In the genomic region with DNA sequence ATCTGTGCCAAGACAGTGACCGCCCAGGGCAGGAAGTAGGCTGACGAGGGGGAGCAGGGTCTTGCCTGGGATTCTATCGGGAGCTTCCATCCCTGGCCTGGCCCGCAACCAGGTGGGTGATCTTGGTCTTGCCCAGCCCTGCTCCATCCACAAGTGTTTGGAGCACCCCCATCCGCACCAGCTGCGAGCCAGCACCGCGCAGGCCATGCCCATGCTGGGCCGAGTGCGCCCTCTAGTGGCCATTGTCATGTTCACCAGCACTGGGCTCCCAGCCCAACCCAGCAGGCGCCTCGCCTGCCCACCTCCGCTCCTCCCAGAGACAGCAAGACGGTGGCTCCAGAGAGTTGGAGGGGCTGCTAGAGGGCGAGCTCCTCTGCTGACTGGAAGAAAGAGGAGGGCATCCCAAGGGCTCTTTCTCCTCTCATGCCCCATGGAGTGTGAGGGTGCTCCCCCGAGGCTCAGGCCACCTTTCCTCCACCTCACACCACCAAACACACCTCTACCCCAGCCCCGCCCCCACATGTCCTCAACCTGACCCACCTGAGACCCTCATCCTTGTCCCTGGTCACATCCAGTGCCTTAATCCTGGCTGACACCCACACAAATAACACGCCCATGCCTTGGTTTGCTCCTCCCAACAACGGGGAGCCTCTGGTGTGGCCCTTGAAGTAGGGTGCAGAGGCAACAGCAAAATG, we compare ENCODE assay signal across 8 cellular contexts. TPM values are rescaled to one million over a fixed set of nuclear protein-coding genes. Genes with fewer than 3 reads are reported as not detected.
DNase-seq lines count a peak whose midpoint lies in the region; ATAC-seq and TF ChIP-seq lines count a peak whose summit lies in the region.

No MANE protein-coding gene starts in this region.

- 0 out of 2 replicates have a peak overlapping the region, but pooled peaks have one; percentile 7 for H3K27ac ChIP-seq in Panc1 (ENCODE audit: low read length)
- H3K27ac ChIP-seq in neural cell (ENCODE audit: low read length): no peak overlapping the region
- no peak overlapping the region for H3K27ac ChIP-seq in stomach

- peak; percentile 89 for ATAC-seq in GM21423 (IDR thresholded peaks at IDR 0.05; ENCODE audit: unreplicated experiment)
- peak; percentile 96 for ATAC-seq in Panc1
- ATAC-seq in activated T-cell treated with anti-CD3 and anti-CD28 coated beads, Interleukin-2, amount 50 U/mL, for 72 hours (replicated peaks in 1 of 2): peak; percentile 98 to 99

- no peaks in the 10 kb centered on the region for H4K20me1 ChIP-seq in neural cell (ENCODE audit: insufficient read depth)

- H3K4me1 ChIP-seq in Panc1 (ENCODE audit: control insufficient read depth, insufficient read depth, low read length) (no peaks in the 10 kb centered on the region), stomach (peaks cover 0 to 7% (median 3%) of the 10 kb centered on the region in 4 donors)

- H3F3A ChIP-seq in neural cell (ENCODE audit: insufficient read depth, low read length, poor library complexity, severe bottlenecking): no peaks in the 10 kb centered on the region

- DNase-seq in DMS114 treated with DMSO at 0.1 percent for 48 hours (lab: John Stamatoyannopoulos, UW; ENCODE audit: unreplicated experiment): peak; percentile 11
- peak; percentile 92 for DNase-seq in HuH-7.5 (ENCODE audit: low spot score)
- peak; percentile 12 for DNase-seq in Panc1 (ENCODE audit: low read depth, low spot score)
- peak; percentile 84 to 86 for DNase-seq in activated T-cell treated with anti-CD3 and anti-CD28 coated beads, Interleukin-2, amount 50 U/mL, for 72 hours
- DNase-seq in fibroblast of peridontal ligament (ENCODE audit: extremely low read depth): peak; percentile 63
- DNase-seq in stomach: peak; percentile 86

- no peaks in the 10 kb centered on the region for H3K9me3 Mint-ChIP-seq in activated T-cell treated with anti-CD3 and anti-CD28 coated beads, Interleukin-2, amount 50 U/mL, for 72 hours

- H3K4me3 ChIP-seq in Panc1 (ENCODE audit: low read depth in 2 of 2, low read length in 2 of 2) (peak overlapping the region in 1 of 2 experiments; percentile 17; a peak in 2 of 4 replicates), neural cell (ENCODE audit: low read length) (no peak overlapping the region), stomach (no peak overlapping the region)

- TF ChIP-seq EP300 in neural cell (conservative IDR thresholded peaks at IDR 0.05; ENCODE audit: poor library complexity, severe bottlenecking): no peak
- no peak for TF ChIP-seq EP300 in stomach (IDR thresholded peaks at IDR 0.05)

- intact Hi-C loops in Panc1 (cut with micrococcal nuclease; ENCODE audit: unreplicated experiment) (loop anchor here (1.0 to 5.0 kb wide), 2 partner anchors 46 to 475 kb away; no protein-coding TSS in a partner anchor), stomach (cut with DNase I; ENCODE audit: low total_unique reads) (no loop called here)

- H3K9me3 ChIP-seq in Panc1 (ENCODE audit: control insufficient read depth, insufficient read depth, low read depth, low read length): no peaks in the 10 kb centered on the region
- no peaks in the 10 kb centered on the region for H3K9me3 ChIP-seq in neural cell (ENCODE audit: low read length)
- no peaks in the 10 kb centered on the region for H3K9me3 ChIP-seq in stomach

- H3K4me1 Mint-ChIP-seq in activated T-cell treated with anti-CD3 and anti-CD28 coated beads, Interleukin-2, amount 50 U/mL, for 72 hours (ENCODE audit: low read depth): peaks cover 8% of the 10 kb centered on the region

- H3K36me3 Mint-ChIP-seq in activated T-cell treated with anti-CD3 and anti-CD28 coated beads, Interleukin-2, amount 50 U/mL, for 72 hours (ENCODE audit: insufficient read depth in 2 of 2): no peaks in the 10 kb centered on the region

- H3K9me2 ChIP-seq in neural cell (ENCODE audit: insufficient read depth, low read length): no peaks in the 10 kb centered on the region

- POLR2A ChIA-PET in Panc1 (lab: Charles Lee): no interaction called here

- in situ Hi-C loops in Panc1 (cut with HindIII; ENCODE audit: low pct_unique_long_range_greater_than_20kb, low sequenced_read_pairs): no loop called here

- 16 to 51% (median 18%) methylated on average over 5 to 19 of the region's 19 CpGs for WGBS in stomach, 5 donors

- no peak overlapping the region for H3K9ac ChIP-seq in neural cell (ENCODE audit: low read length)

- no peaks in the 10 kb centered on the region for H3K27me3 ChIP-seq in Panc1 (ENCODE audit: control insufficient read depth, insufficient read depth, low read length)
- H3K27me3 ChIP-seq in neural cell (ENCODE audit: insufficient read depth, low read depth, low read length): no peaks in the 10 kb centered on the region
- peaks cover 0 to 14% (median 0%) of the 10 kb centered on the region in 3 donors for H3K27me3 ChIP-seq in stomach

- no TSS peak for BruUV-seq in Panc1 (replicated peaks; lab: Mats Ljungman, UMichigan)

- CTCF ChIA-PET in Panc1 (lab: Charles Lee): interaction anchor here (0.6 to 3.2 kb wide), 5 partner anchors 8 to 140 kb away, joined by 3 to 14 read pairs (median 4); a partner anchor contains a TSS

- H3K27me3 Mint-ChIP-seq in activated T-cell treated with anti-CD3 and anti-CD28 coated beads, Interleukin-2, amount 50 U/mL, for 72 hours (ENCODE audit: low read depth): no peaks in the 10 kb centered on the region

- H2AFZ ChIP-seq in neural cell (ENCODE audit: low read depth, low read length): no peak overlapping the region

- TF ChIP-seq CTCF in Panc1 (IDR thresholded peaks at IDR 0.05): no peak
- TF ChIP-seq CTCF in neural cell (IDR thresholded peaks at IDR 0.05; ENCODE audit: poor library complexity, severe bottlenecking): peak; percentile 81
- TF ChIP-seq CTCF in stomach (IDR thresholded peaks at IDR 0.05): peak in 5 of 7 experiments; percentile 57 to 86 (median 71)

- peak; percentile 84 for TF ChIP-seq RAD21 in neural cell (conservative IDR thresholded peaks at IDR 0.05)

- no peaks in the 10 kb centered on the region for H3K79me2 ChIP-seq in neural cell (replicated peaks; ENCODE audit: insufficient read depth, low read length)

- no peak overlapping the region for H3K4me3 Mint-ChIP-seq in activated T-cell treated with anti-CD3 and anti-CD28 coated beads, Interleukin-2, amount 50 U/mL, for 72 hours

- no peak for TF ChIP-seq POLR2A in stomach (IDR thresholded peaks at IDR 0.05)

- H3K36me3 ChIP-seq in Panc1 (ENCODE audit: control insufficient read depth, insufficient read depth, low read length) (no peaks in the 10 kb centered on the region), neural cell (ENCODE audit: insufficient read depth, low read length) (no peaks in the 10 kb centered on the region), stomach (no peaks in the 10 kb centered on the region)

- no peak overlapping the region for H3K27ac Mint-ChIP-seq in activated T-cell treated with anti-CD3 and anti-CD28 coated beads, Interleukin-2, amount 50 U/mL, for 72 hours

- no peak overlapping the region for H3K4me2 ChIP-seq in neural cell (ENCODE audit: low read length)

TF ChIP-seq in neural cell, 6 proteins besides CTCF, POLR2A, EP300 and RAD21 (continues in another document):
- TF ChIP-seq POLR2AphosphoS5 (IDR thresholded peaks at IDR 0.05) (no peak), EZH2 (IDR thresholded peaks at IDR 0.05; ENCODE audit: borderline replicate concordance, insufficient read depth, low read length, poor library complexity, severe bottlenecking) (no peak), MXI1 (conservative IDR thresholded peaks at IDR 0.05; ENCODE audit: poor library complexity, severe bottlenecking) (no peak), TAF1 (IDR thresholded peaks at IDR 0.05; ENCODE audit: low read depth) (no peak), SMC3 (conservative IDR thresholded peaks at IDR 0.05; ENCODE audit: poor library complexity) (peak; percentile 81)

RNA-seq across cellular contexts. Expression of a gene that starts 9.8 kb away (rescaled TPM):
- total RNA-seq in Panc1 (2021; ENCODE audit: unreplicated experiment): 0.21 TPM
- 0.16 TPM for polyA plus RNA-seq in Panc1 (2012; ENCODE audit: insufficient read length)
- total RNA-seq in activated T-cell treated with anti-CD3 and anti-CD28 coated beads, Interleukin-2, amount 50 U/mL, for 72 hours: not detected
- polyA plus RNA-seq in neural cell: 4.4 and 5.3 TPM in 2 replicates
- 11.2 and 12.9 TPM in 2 replicates for polyA minus RNA-seq in neural cell
- total RNA-seq in stomach: under 1 TPM in 1 of 5 donors, not detected in 4; 0.55 TPM
- under 1 TPM in 1 of 3 donors, not detected in 2; 0.03 TPM for polyA plus RNA-seq in stomach

RNA-seq across cellular contexts. Expression of a gene that starts 12.9 kb away (rescaled TPM):
- total RNA-seq in Panc1 (2021; ENCODE audit: unreplicated experiment): 2.9 TPM
- 6.7 TPM for polyA plus RNA-seq in Panc1 (2012; ENCODE audit: insufficient read length)
- total RNA-seq in activated T-cell treated with anti-CD3 and anti-CD28 coated beads, Interleukin-2, amount 50 U/mL, for 72 hours: not detected
- not detected in 2 replicates for polyA plus RNA-seq in neural cell
- not detected in 2 replicates for polyA minus RNA-seq in neural cell
- 10 to 100 TPM in 3 of 5 donors, 1 to 10 TPM in 2; 6.2 to 64.3 (median 21.9) TPM for total RNA-seq in stomach
- polyA plus RNA-seq in stomach: 10 to 100 TPM in 2 of 3 donors, 1 to 10 TPM in 1; 9.3 to 22.7 (median 10.5) TPM

RNA-seq across cellular contexts. Expression of a gene that starts 37.3 kb away (rescaled TPM):
- 59.9 TPM for total RNA-seq in Panc1 (2021; ENCODE audit: unreplicated experiment)
- 72.2 TPM for polyA plus RNA-seq in Panc1 (2012; ENCODE audit: insufficient read length)
- total RNA-seq in activated T-cell treated with anti-CD3 and anti-CD28 coated beads, Interleukin-2, amount 50 U/mL, for 72 hours: 10 to 100 TPM; 27.7 to 40.0 TPM
- 27.7 and 32.5 TPM in 2 replicates for polyA plus RNA-seq in neural cell
- polyA minus RNA-seq in neural cell: 13.9 and 15.3 TPM in 2 replicates
- 10 to 100 TPM in 2 of 5 donors, 1 to 10 TPM in 3; 1.8 to 17.9 (median 6.4) TPM for total RNA-seq in stomach
- polyA plus RNA-seq in stomach: 10 to 100 TPM; 31.3 to 75.3 (median 41.7) TPM

Comparison
In these comparisons a context has a peak if more than half of its experiments do, and no peak if none do; other contexts are left out.
1. DNase-seq: peak in every context shown above with its lines; median percentile 92 in HuH-7.5; 86 in stomach; 85 in activated T-cell treated with anti-CD3 and anti-CD28 coated beads, Interleukin-2, amount 50 U/mL, for 72 hours; 63 in fibroblast of peridontal ligament; 12 in Panc1; 11 in DMS114 treated with DMSO at 0.1 percent for 48 hours.